23 cellular contexts compared by ENCODE assay signal in genomic region chr14:94995551-94995950, GRCh38.
DNase-seq lines count a peak whose midpoint lies in the region; ATAC-seq and TF ChIP-seq lines count a peak whose summit lies in the region.
"Had no signal": no experiment of that assay in that cellular context is flagged by ENCODE, and none has a peak within 500 bp of the region (broad histone marks: within the 10 kb centered on the region; RNA-seq: fewer than 3 reads in every experiment).

No MANE protein-coding gene starts in this region.

- no peak overlapping the region for H3K56ac ChIP-seq in IMR-90 (ENCODE audit: extremely low read depth, insufficient read depth, low read length)

- TF ChIP-seq POLR2A in IMR-90 (IDR thresholded peaks at IDR 0.05; ENCODE audit: low read depth, low read length): no peak
- no peak for TF ChIP-seq POLR2A in adrenal gland (IDR thresholded peaks at IDR 0.05)

- H3K9me1 ChIP-seq in IMR-90 (ENCODE audit: insufficient read depth, low read length): no peaks in the 10 kb centered on the region

- H3K27me3 ChIP-seq in BLaER1 treated with 17β-estradiol and CSF1 and Interleukin-3, amounts not matched to agents 10 nM and 100 nM: no peaks in the 10 kb centered on the region; a peak in 1 of 22 replicates
- H3K27me3 ChIP-seq in IMR-90 (ENCODE audit: control insufficient read depth, insufficient read depth, low read length) (peaks cover 2% of the 10 kb centered on the region; the same call in 1 of the 2 replicates), adrenal gland (no peaks in the 10 kb centered on the region)
- H3K27me3 ChIP-seq: BE2C had no signal

- no peak overlapping the region for H3K9ac ChIP-seq in BLaER1 treated with 17β-estradiol and CSF1 and Interleukin-3, amounts not matched to agents 10 nM and 100 nM
- H3K9ac ChIP-seq in IMR-90 (ENCODE audit: low read depth, low read length): no peak overlapping the region

- H3K14ac ChIP-seq in IMR-90 (replicated peaks; ENCODE audit: low read depth, low read length): no peak overlapping the region

- no TSS peak for BruUV-seq in IMR-90 (replicated peaks; lab: Mats Ljungman, UMichigan)

- DNase-seq in IMR-90 (no peak), mesenteric fat pad (ENCODE audit: low spot score) (peak; percentile 64), cerebellar nuclear complex (lab: John Stamatoyannopoulos, UW) (no peak), UCSD-AML1 (lab: John Stamatoyannopoulos, UW; ENCODE audit: unreplicated experiment) (no peak), adrenal gland (no peak)
- DNase-seq: 8988T; ACHN; AML-193; BE2C; Caco-2; CD4-positive, CD25-positive, alpha-beta regulatory T cell; CD8-positive, alpha-beta T cell; DMS 273 treated with DMSO at 0.1 percent for 48 hours; DMS79; EL; GDM1; GOT3 had no signal

- H3K9me3 ChIP-seq in BLaER1 treated with 17β-estradiol and CSF1 and Interleukin-3, amounts not matched to agents 10 nM and 100 nM (replicated peaks in 1 of 11): no peaks in the 10 kb centered on the region
- H3K9me3 ChIP-seq in IMR-90 (ENCODE audit: control insufficient read depth, insufficient read depth, low read length) (no peaks in the 10 kb centered on the region), adrenal gland (replicated peaks in 1 of 3) (no peaks in the 10 kb centered on the region)
- H3K9me3 ChIP-seq: A549, BE2C, Caco-2, HAP-1 had no signal

- no peak overlapping the region for H2AK5ac ChIP-seq in IMR-90 (ENCODE audit: low read depth, low read length)

- ATAC-seq in IMR-90 (ENCODE audit: low read depth) (no peak), HG03280 (IDR thresholded peaks at IDR 0.05; ENCODE audit: unreplicated experiment) (no peak)
- ATAC-seq: A549; CD8-positive, alpha-beta T cell; GM12878 had no signal

- H3K27ac ChIP-seq in BLaER1 treated with 17β-estradiol and CSF1 and Interleukin-3, amounts not matched to agents 10 nM and 100 nM: no peak overlapping the region
- no peak overlapping the region for H3K27ac ChIP-seq in IMR-90 (ENCODE audit: insufficient read depth, low read length)
- H3K27ac ChIP-seq in adrenal gland: no peak overlapping the region
- H3K27ac ChIP-seq: A549, C4-2B had no signal

- no peak overlapping the region for H4K8ac ChIP-seq in IMR-90 (ENCODE audit: low read depth in 2 of 2, low read length in 2 of 2)

- no peak for TF ChIP-seq RAD21 in IMR-90 (IDR thresholded peaks at IDR 0.05; ENCODE audit: low read length)

- no peak overlapping the region for H2BK15ac ChIP-seq in IMR-90 (ENCODE audit: low read depth, low read length)

- H3K4me3 ChIP-seq in BLaER1 treated with 17β-estradiol and CSF1 and Interleukin-3, amounts not matched to agents 10 nM and 100 nM: no peak overlapping the region
- H3K4me3 ChIP-seq in IMR-90 (ENCODE audit: insufficient read depth, low read depth, low read length): no peak overlapping the region
- H3K4me3 ChIP-seq in adrenal gland: no peak overlapping the region
- H3K4me3 ChIP-seq: A549, GM12878, HAP-1 had no signal

- dilution Hi-C loops in IMR-90 (cut with HindIII; ENCODE audit: low sequenced_read_pairs, unreplicated experiment): no loop called here

- intact Hi-C loops in IMR-90 (cut with micrococcal nuclease) (no loop called here), adrenal gland (cut with DNase I) (no loop called here)

- H3K4me2 ChIP-seq in BLaER1 treated with 17β-estradiol and CSF1 and Interleukin-3, amounts not matched to agents 10 nM and 100 nM: peak overlapping the region in 10 of 11 experiments; percentile 11 to 80 (median 66); a peak in 19 of 22 replicates
- no peak overlapping the region for H3K4me2 ChIP-seq in IMR-90 (ENCODE audit: low read depth, low read length)
- H3K4me2 ChIP-seq: A549 had no signal

- WGBS in IMR-90 (ENCODE audit: extremely low coverage in 2 of 2, insufficient read length in 1 of 2), 2 experiments: 69% methylated on average over 2 of the region's 10 CpGs; no CpG with 5 or more reads in 1 of the 2 experiments
- 79 to 91% (median 87%) methylated on average over 10 of the region's 10 CpGs for WGBS in adrenal gland, 4 donors

- no peak overlapping the region for H3K23ac ChIP-seq in IMR-90 (ENCODE audit: low read depth, low read length)

- no peak overlapping the region for H2BK5ac ChIP-seq in IMR-90 (ENCODE audit: low read depth, low read length, poor library complexity, severe bottlenecking)

- H4K91ac ChIP-seq in IMR-90 (ENCODE audit: insufficient read depth, low read depth, low read length): no peak overlapping the region

- POLR2A ChIA-PET in IMR-90 (lab: Charles Lee; ENCODE audit: unreplicated experiment): no interaction called here

- peak overlapping the region; percentile 81 for H2AK9ac ChIP-seq in IMR-90 (replicated peaks; ENCODE audit: low read depth, low read length, poor library complexity)

- no peak overlapping the region for H4K5ac ChIP-seq in IMR-90 (ENCODE audit: low read depth, low read length)

- no peak overlapping the region for H2BK120ac ChIP-seq in IMR-90 (ENCODE audit: low read depth, low read length)

- no peak overlapping the region for H3K18ac ChIP-seq in IMR-90 (ENCODE audit: low read depth, low read length)

- in situ Hi-C loops in IMR-90 (cut with MboI; ENCODE audit: low sequenced_read_pairs): no loop called here

- CTCF ChIA-PET in IMR-90 (lab: Yijun Ruan, JAX): no interaction called here

- no peaks in the 10 kb centered on the region for H4K20me1 ChIP-seq in BLaER1 treated with 17β-estradiol and CSF1 and Interleukin-3, amounts not matched to agents 10 nM and 100 nM
- no peaks in the 10 kb centered on the region for H4K20me1 ChIP-seq in IMR-90 (ENCODE audit: insufficient read depth, low read length)

- no peak overlapping the region for H2BK20ac ChIP-seq in IMR-90 (ENCODE audit: low read depth, low read length)

- H2AFZ ChIP-seq in IMR-90 (replicated peaks; ENCODE audit: low read length, poor library complexity): no peak overlapping the region

- peaks cover 11 to 26% (median 16%) of the 10 kb centered on the region in 10 experiments for H3K4me1 ChIP-seq in BLaER1 treated with 17β-estradiol and CSF1 and Interleukin-3, amounts not matched to agents 10 nM and 100 nM
- no peaks in the 10 kb centered on the region for H3K4me1 ChIP-seq in IMR-90 (ENCODE audit: control insufficient read depth, insufficient read depth, low read length)
- H3K4me1 ChIP-seq in adrenal gland (replicated peaks in 1 of 2): no peaks in the 10 kb centered on the region
- H3K4me1 ChIP-seq: BE2C, Caco-2, HAP-1 had no signal

- H3K4ac ChIP-seq in IMR-90 (ENCODE audit: low read depth, low read length): no peak overlapping the region

- no peaks in the 10 kb centered on the region for H3K79me1 ChIP-seq in IMR-90 (ENCODE audit: low read depth in 1 of 2, low read length in 2 of 2)

- no peak for TF ChIP-seq CTCF in IMR-90 (conservative IDR thresholded peaks at IDR 0.05; ENCODE audit: low read depth, low read length)
- TF ChIP-seq CTCF in adrenal gland (IDR thresholded peaks at IDR 0.05): no peak

- H3K36me3 ChIP-seq in BLaER1 treated with 17β-estradiol and CSF1 and Interleukin-3, amounts not matched to agents 10 nM and 100 nM: no peaks in the 10 kb centered on the region
- H3K36me3 ChIP-seq in IMR-90 (ENCODE audit: control insufficient read depth, insufficient read depth, low read length): no peaks in the 10 kb centered on the region
- H3K36me3 ChIP-seq in adrenal gland (replicated peaks in 1 of 2): no peaks in the 10 kb centered on the region
- H3K36me3 ChIP-seq: BE2C, HAP-1 had no signal

TF ChIP-seq in IMR-90, 13 proteins besides CTCF, POLR2A, EP300 and RAD21:
- TF ChIP-seq NFE2L2 (IDR thresholded peaks at IDR 0.05; ENCODE audit: low read depth, low read length) (no peak), MAZ (IDR thresholded peaks at IDR 0.05; ENCODE audit: borderline replicate concordance, low read depth, low read length) (no peak), CHD1 (IDR thresholded peaks at IDR 0.05; ENCODE audit: low read depth, low read length) (no peak), SMC3 (IDR thresholded peaks at IDR 0.05; ENCODE audit: low read depth, low read length) (no peak), MAFK (IDR thresholded peaks at IDR 0.05; ENCODE audit: low read depth, low read length) (no peak), RCOR1 (IDR thresholded peaks at IDR 0.05; ENCODE audit: insufficient replicate concordance, low read length) (no peak), CEBPB (IDR thresholded peaks at IDR 0.05; ENCODE audit: low read depth, low read length) (no peak), MXI1 (IDR thresholded peaks at IDR 0.05; ENCODE audit: borderline replicate concordance, low read depth, low read length) (no peak), BHLHE40 (IDR thresholded peaks at IDR 0.05; ENCODE audit: low read depth, low read length) (no peak), FOS (IDR thresholded peaks at IDR 0.05; ENCODE audit: low read depth, low read length) (no peak), RFX5 (IDR thresholded peaks at IDR 0.05; ENCODE audit: low read depth, low read length) (no peak), ELK1 (IDR thresholded peaks at IDR 0.05; ENCODE audit: borderline replicate concordance, low read depth, low read length) (no peak)
- TF ChIP-seq, protein P1, sequence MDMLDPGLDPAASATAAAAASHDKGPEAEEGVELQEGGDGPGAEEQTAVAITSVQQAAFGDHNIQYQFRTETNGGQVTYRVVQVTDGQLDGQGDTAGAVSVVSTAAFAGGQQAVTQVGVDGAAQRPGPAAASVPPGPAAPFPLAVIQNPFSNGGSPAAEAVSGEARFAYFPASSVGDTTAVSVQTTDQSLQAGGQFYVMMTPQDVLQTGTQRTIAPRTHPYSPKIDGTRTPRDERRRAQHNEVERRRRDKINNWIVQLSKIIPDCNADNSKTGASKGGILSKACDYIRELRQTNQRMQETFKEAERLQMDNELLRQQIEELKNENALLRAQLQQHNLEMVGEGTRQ (IDR thresholded peaks at IDR 0.05; ENCODE audit: low read depth, low read length): no peak
TF ChIP-seq in IMR-90: peak in this region for 0.
